ENCODE assay signal across 18 cellular contexts in genomic region chr14:91231446-91231845, GRCh38. TPM values are rescaled to one million over a fixed set of nuclear protein-coding genes. Genes with fewer than 3 reads are reported as not detected.
A peak's percentile ranks its signal among the peaks of the same experiment; 100 is the strongest.
DNase-seq lines count a peak whose midpoint lies in the region; ATAC-seq, FAIRE-seq and TF ChIP-seq lines count a peak whose summit lies in the region.
"Had no signal": no experiment of that assay in that cellular context is flagged by ENCODE, and none has a peak within 500 bp of the region (broad histone marks: within the 10 kb centered on the region; RNA-seq: fewer than 3 reads in every experiment).

No MANE protein-coding gene starts in this region.

- H3K27me3 ChIP-seq in small intestine (ENCODE audit: control insufficient read depth in 2 of 2, insufficient read depth in 2 of 2, low read length in 2 of 2), result no peaks in the 10 kb centered on the region
- H3K27me3 ChIP-seq: thyroid gland had no signal

- peak overlapping the region; percentile 100 for H3K27ac Mint-ChIP-seq in activated CD4-positive, alpha-beta T cell treated with anti-CD3 and anti-CD28 coated beads for 36 hours
- peak overlapping the region; percentile 98 for H3K27ac Mint-ChIP-seq in central memory CD8-positive, alpha-beta T cell (ENCODE audit: low read depth)

- peak overlapping the region; percentile 64 to 65 for H3K27ac ChIP-seq in small intestine (ENCODE audit: low read depth in 1 of 2, low read length in 1 of 2)
- H3K27ac ChIP-seq: A549 had no signal

- CTCF ChIA-PET in activated CD4-positive, alpha-beta T cell treated with anti-CD3 and anti-CD28 coated beads for 36 hours (lab: Charles Lee), result no interaction called here

- H3K4me3 Mint-ChIP-seq in activated CD4-positive, alpha-beta T cell treated with anti-CD3 and anti-CD28 coated beads for 36 hours, result no peak overlapping the region
- peak overlapping the region; percentile 68 for H3K4me3 Mint-ChIP-seq in central memory CD8-positive, alpha-beta T cell

- H3K9me3 ChIP-seq in small intestine (ENCODE audit: control insufficient read depth, low read depth), result no peaks in the 10 kb centered on the region
- H3K9me3 ChIP-seq: A549, thyroid gland had no signal

- TF ChIP-seq CTCF in D721Med (IDR thresholded peaks at IDR 0.05; ENCODE audit: insufficient read depth, missing control alignments), result no peak

- intact Hi-C loops in activated CD4-positive, alpha-beta T cell treated with anti-CD3 and anti-CD28 coated beads for 36 hours (cut with DNase I, micrococcal nuclease), result no loop called here

- H3K4me1 Mint-ChIP-seq in activated CD4-positive, alpha-beta T cell treated with anti-CD3 and anti-CD28 coated beads for 36 hours, result peaks cover 74% of the 10 kb centered on the region
- peaks cover 66% of the 10 kb centered on the region for H3K4me1 Mint-ChIP-seq in central memory CD8-positive, alpha-beta T cell

- POLR2A ChIA-PET in activated CD4-positive, alpha-beta T cell treated with anti-CD3 and anti-CD28 coated beads for 36 hours (lab: Charles Lee), result no interaction called here

- no peaks in the 10 kb centered on the region for H3K27me3 Mint-ChIP-seq in activated CD4-positive, alpha-beta T cell treated with anti-CD3 and anti-CD28 coated beads for 36 hours
- no peaks in the 10 kb centered on the region for H3K27me3 Mint-ChIP-seq in central memory CD8-positive, alpha-beta T cell

- no peaks in the 10 kb centered on the region for H3K4me1 ChIP-seq in small intestine (ENCODE audit: control insufficient read depth in 2 of 2, insufficient read depth in 1 of 2, low read depth in 1 of 2, low read length in 1 of 2)
- H3K4me1 ChIP-seq: A549 had no signal

- ATAC-seq in activated CD4-positive, alpha-beta T cell treated with anti-CD3 and anti-CD28 coated beads for 36 hours, result no peak
- no peak for ATAC-seq in central memory CD8-positive, alpha-beta T cell (replicated peaks; ENCODE audit: extremely low read depth, poor library complexity, severe bottlenecking)
- ATAC-seq in HG02623 (IDR thresholded peaks at IDR 0.05; ENCODE audit: unreplicated experiment), result no peak
- ATAC-seq: A549 had no signal

- peaks cover 38% of the 10 kb centered on the region for H3K36me3 Mint-ChIP-seq in activated CD4-positive, alpha-beta T cell treated with anti-CD3 and anti-CD28 coated beads for 36 hours (ENCODE audit: low read depth)
- H3K36me3 Mint-ChIP-seq in central memory CD8-positive, alpha-beta T cell (ENCODE audit: insufficient read depth), result peaks cover 34% of the 10 kb centered on the region

- H3K4me3 ChIP-seq in small intestine (ENCODE audit: low read depth in 1 of 2, low read length in 2 of 2), result no peak overlapping the region
- H3K4me3 ChIP-seq: A549, lung, smooth muscle cell, thyroid gland had no signal

- peaks cover 0 to 2% of the 10 kb centered on the region in 2 donors for H3K36me3 ChIP-seq in small intestine (ENCODE audit: control insufficient read depth in 2 of 2, insufficient read depth in 2 of 2, low read length in 2 of 2)
- H3K36me3 ChIP-seq: thyroid gland had no signal

- WGBS in small intestine, 3 donors, result 46 to 84% (median 64%) methylated on average over 3 of the region's 3 CpGs

- DNase-seq in activated CD4-positive, alpha-beta T cell treated with anti-CD3 and anti-CD28 coated beads for 36 hours, result no peak
- DNase-seq in activated CD4-positive, alpha-beta T cell treated with anti-CD3 and anti-CD28 coated beads for 1 hour, result no peak
- peak; percentile 64 to 87 for DNase-seq in NCI-H446 (lab: John Stamatoyannopoulos, UW)
- DNase-seq in central memory CD8-positive, alpha-beta T cell (ENCODE audit: low spot score in 2 of 2), result no peak
- no peak for DNase-seq in small intestine
- DNase-seq in D721Med (ENCODE audit: insufficient read length, low spot score), result no peak
- DNase-seq in kidney tubule cell (ENCODE audit: low spot score), result no peak
- DNase-seq: activated CD4-positive, alpha-beta T cell treated with anti-CD3 and anti-CD28 coated beads, Interleukin-2, amount 50 U/mL, for 1 hour; DMS153; MM.1S; NCI-H2171; nucleus accumbens; thyroid gland had no signal

- peaks cover 4% of the 10 kb centered on the region for H3K9me3 Mint-ChIP-seq in activated CD4-positive, alpha-beta T cell treated with anti-CD3 and anti-CD28 coated beads for 36 hours (ENCODE audit: low read depth)
- H3K9me3 Mint-ChIP-seq in central memory CD8-positive, alpha-beta T cell, result no peaks in the 10 kb centered on the region

- FAIRE-seq in small intestine (lab: Jason Lieb, UNC), result no peak
- no peak for FAIRE-seq in D721Med (lab: Jason Lieb, UNC)
- FAIRE-seq: A549, colon had no signal

RNA-seq across cellular contexts. Expression of gene GPR68, which starts 13.1 kb away (rescaled TPM):
- total RNA-seq in activated CD4-positive, alpha-beta T cell treated with anti-CD3 and anti-CD28 coated beads for 36 hours, result 10 to 100 TPM in 1 of 2 experiments, 1 to 10 TPM in 1; 9.4 to 11.2 TPM
- under 1 TPM in 2 of 3 donors, not detected in 1; 0.54 to 0.78 TPM for polyA plus RNA-seq in small intestine

Comparison
In these comparisons a context has a peak if more than half of its experiments do, and no peak if none do; other contexts are left out.
1. DNase-seq: peak in NCI-H446 (2 of 2); none in activated CD4-positive, alpha-beta T cell treated with anti-CD3 and anti-CD28 coated beads for 36 hours (single experiment), activated CD4-positive, alpha-beta T cell treated with anti-CD3 and anti-CD28 coated beads for 1 hour (single experiment), central memory CD8-positive, alpha-beta T cell (0 of 2), small intestine (single experiment), D721Med (single experiment) and kidney tubule cell (single experiment).